ENCODE assay signal across 21 cellular contexts in the genomic region with DNA sequence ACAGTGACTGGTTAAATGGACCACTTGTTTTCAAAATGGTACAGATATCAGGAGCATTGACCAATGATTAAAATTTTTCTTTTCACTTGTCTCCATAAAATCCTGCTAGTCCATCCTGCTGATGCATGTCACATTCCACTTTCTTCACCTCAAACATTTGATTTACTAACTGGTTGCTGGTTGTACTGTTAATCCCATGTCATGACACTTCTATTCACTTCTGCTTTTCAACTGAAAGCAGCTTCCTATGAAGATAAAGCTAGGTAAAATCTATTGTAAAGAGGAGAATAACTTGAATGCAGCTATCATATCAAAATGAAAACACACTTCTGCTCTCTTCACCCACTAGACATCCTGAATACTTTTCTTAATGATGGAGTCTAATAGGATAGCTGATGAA.
"Had no signal": no experiment of that assay in that cellular context is flagged by ENCODE, and none has a peak within 500 bp of the region (broad histone marks: within the 10 kb centered on the region; RNA-seq: fewer than 3 reads in every experiment).

No MANE protein-coding gene starts in this region.

- DNase-seq: activated B cell treated with CpG ODN at 0.5 μM for 24 hours; activated CD4-positive, alpha-beta T cell treated with anti-CD3 and anti-CD28 coated beads for 1 hour; activated CD4-positive, alpha-beta T cell treated with anti-CD3 and anti-CD28 coated beads, Interleukin-2, amount 10 ng/mL, durations not matched to agents 24 days and 14 days; activated CD4-positive, alpha-beta T cell treated with anti-CD3 and anti-CD28 coated beads, Interleukin-2, amount 50 U/mL, for 48 hours; activated CD8-positive, alpha-beta memory T cell treated with anti-CD3 and anti-CD28 coated beads, Interleukin-2, amount 10 ng/mL, durations not matched to agents 7 days and 5 days; activated effector memory CD4-positive, alpha-beta T cell treated with Interleukin-2 at 50 U/mL for 16 hours; activated naive CD4-positive, alpha-beta T cell; activated T-cell treated with anti-CD3 and anti-CD28 coated beads, Interleukin-2, amount 50 U/mL, for 24 hours; amygdala; IMR-90; KG1; NCI-H1417; NCI-H2029; NCI-H2107; NCI-H2171 treated with DMSO at 0.1 percent for 48 hours; NCI-H226; NCI-H526; NCI-H774; SK-N-SH; T-helper 1 cell had no signal

- FAIRE-seq: astrocyte had no signal

- H3K9me3 ChIP-seq: SK-N-SH had no signal

- H3K9ac ChIP-seq: SK-N-SH had no signal

- ATAC-seq: activated CD8-positive, alpha-beta memory T cell treated with anti-CD3 and anti-CD28 coated beads, Interleukin-2, amount 10 ng/mL, durations not matched to agents 7 days and 5 days had no signal

- H3K4me2 ChIP-seq: SK-N-SH had no signal
